16 cellular contexts compared by ENCODE assay signal in the genomic region with DNA sequence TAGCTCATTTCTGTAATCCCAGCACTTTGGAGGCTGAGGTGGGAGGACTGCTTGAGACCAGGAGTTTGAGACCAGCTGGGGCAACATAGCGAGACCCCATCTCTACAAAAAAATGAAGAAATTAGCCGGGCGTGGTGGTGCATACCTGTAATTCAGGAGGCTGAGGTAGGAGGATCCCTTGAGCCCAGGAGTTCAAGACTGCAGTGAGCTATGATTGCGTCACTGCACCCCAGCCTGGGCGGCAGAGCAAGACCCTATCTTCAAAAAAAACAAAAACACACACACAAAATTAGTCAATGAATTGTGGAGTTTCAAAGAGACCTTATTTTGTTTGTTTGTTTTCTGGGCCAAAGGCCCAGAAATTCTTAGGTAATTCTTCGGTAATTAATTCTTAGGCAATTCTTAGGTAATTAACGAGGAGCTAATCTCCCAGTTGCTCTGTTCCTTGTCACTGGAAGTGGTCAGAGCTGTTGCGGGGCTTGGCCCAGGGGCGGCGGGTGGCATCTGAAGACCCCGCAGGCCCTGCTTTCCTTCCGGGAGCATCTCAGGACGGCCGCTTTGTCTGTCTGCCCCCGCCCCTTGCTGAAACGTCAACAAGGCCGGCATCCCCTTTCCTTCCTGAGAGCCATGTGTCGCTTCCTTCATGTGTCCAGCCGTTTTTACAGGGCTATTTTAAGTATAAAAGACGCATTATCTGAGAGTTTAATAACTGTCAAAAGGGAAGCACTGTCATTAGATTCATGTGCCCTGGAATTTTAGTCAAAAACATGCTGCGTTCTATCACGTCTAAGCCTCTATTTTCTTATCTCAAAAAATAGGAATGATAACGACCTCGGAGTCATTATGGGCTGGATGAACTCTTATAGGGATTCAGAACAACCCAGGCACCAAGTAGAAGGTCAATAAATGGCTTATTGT.
DNase-seq lines count a peak whose midpoint lies in the region; ATAC-seq and TF ChIP-seq lines count a peak whose summit lies in the region.
"Had no signal": no experiment of that assay in that cellular context is flagged by ENCODE, and none has a peak within 500 bp of the region (broad histone marks: within the 10 kb centered on the region; RNA-seq: fewer than 3 reads in every experiment).

No MANE protein-coding gene starts in this region.

- H3K9me3 Mint-ChIP-seq in natural killer cell treated with Interleukin-12 subunit alpha and Interleukin-12 subunit beta and Interleukin-15 and Interleukin-18, amount 100 ng/mL, for 72 hours: no peaks in the 10 kb centered on the region
- no peaks in the 10 kb centered on the region for H3K9me3 Mint-ChIP-seq in natural killer cell
- H3K9me3 Mint-ChIP-seq in mesothelial cell of epicardium: peaks cover 5% of the 10 kb centered on the region
- H3K9me3 Mint-ChIP-seq in activated naive CD8-positive, alpha-beta T cell treated with anti-CD3 and anti-CD28 coated beads for 36 hours: peaks cover 5% of the 10 kb centered on the region
- H3K9me3 Mint-ChIP-seq: naive thymus-derived CD8-positive, alpha-beta T cell had no signal

- no peak for TF ChIP-seq CTCF in natural killer cell (IDR thresholded peaks at IDR 0.05)
- no peak for TF ChIP-seq CTCF in mesothelial cell of epicardium (IDR thresholded peaks at IDR 0.05; ENCODE audit: unreplicated experiment)

- H3K36me3 Mint-ChIP-seq in natural killer cell treated with Interleukin-12 subunit alpha and Interleukin-12 subunit beta and Interleukin-15 and Interleukin-18, amount 100 ng/mL, for 72 hours: no peaks in the 10 kb centered on the region
- H3K36me3 Mint-ChIP-seq in natural killer cell: no peaks in the 10 kb centered on the region
- H3K36me3 Mint-ChIP-seq in mesothelial cell of epicardium: peaks cover 16% of the 10 kb centered on the region
- peaks cover 18% of the 10 kb centered on the region for H3K36me3 Mint-ChIP-seq in activated naive CD8-positive, alpha-beta T cell treated with anti-CD3 and anti-CD28 coated beads for 36 hours

- no peak overlapping the region for H3K27ac Mint-ChIP-seq in natural killer cell treated with Interleukin-12 subunit alpha and Interleukin-12 subunit beta and Interleukin-15 and Interleukin-18, amount 100 ng/mL, for 72 hours
- H3K27ac Mint-ChIP-seq in natural killer cell (no peak overlapping the region), mesothelial cell of epicardium (peak overlapping the region; percentile 34)
- H3K27ac Mint-ChIP-seq in activated naive CD8-positive, alpha-beta T cell treated with anti-CD3 and anti-CD28 coated beads for 36 hours: no peak overlapping the region

- H3K9me3 ChIP-seq in SJCRH30 (replicated peaks): no peaks in the 10 kb centered on the region
- H3K9me3 ChIP-seq: suprapubic skin had no signal

- no peaks in the 10 kb centered on the region for H3K4me1 ChIP-seq in SJCRH30

- peaks cover 3% of the 10 kb centered on the region; the same call in 1 of the 2 replicates for H3K36me3 ChIP-seq in SJCRH30
- H3K36me3 ChIP-seq: suprapubic skin had no signal

- H3K27me3 Mint-ChIP-seq in natural killer cell treated with Interleukin-12 subunit alpha and Interleukin-12 subunit beta and Interleukin-15 and Interleukin-18, amount 100 ng/mL, for 72 hours: no peaks in the 10 kb centered on the region
- H3K27me3 Mint-ChIP-seq in natural killer cell (ENCODE audit: low read depth in 2 of 2): no peaks in the 10 kb centered on the region
- H3K27me3 Mint-ChIP-seq in mesothelial cell of epicardium (ENCODE audit: low read depth): no peaks in the 10 kb centered on the region
- no peaks in the 10 kb centered on the region for H3K27me3 Mint-ChIP-seq in activated naive CD8-positive, alpha-beta T cell treated with anti-CD3 and anti-CD28 coated beads for 36 hours
- H3K27me3 Mint-ChIP-seq: naive thymus-derived CD8-positive, alpha-beta T cell had no signal

- no peak overlapping the region for H3K27ac ChIP-seq in SJCRH30
- H3K27ac ChIP-seq: suprapubic skin, VCaP had no signal

- DNase-seq in natural killer cell treated with Interleukin-12 subunit alpha and Interleukin-12 subunit beta and Interleukin-15 and Interleukin-18, amount 100 ng/mL, for 72 hours (ENCODE audit: low spot score): peak; percentile 15
- DNase-seq in natural killer cell: no peak
- DNase-seq in foreskin melanocyte: peak; percentile 68
- no peak for DNase-seq in mesothelial cell of epicardium (ENCODE audit: low spot score in 2 of 2, unreplicated experiment in 2 of 2)
- no peak for DNase-seq in activated naive CD8-positive, alpha-beta T cell treated with anti-CD3 and anti-CD28 coated beads for 36 hours
- DNase-seq in SJCRH30: no peak
- DNase-seq: 8988T; naive thymus-derived CD8-positive, alpha-beta T cell; NCI-H1436; NCI-H524; SHP77 had no signal

- peaks cover 7 to 13% of the 10 kb centered on the region in 2 donors for H3K4me1 Mint-ChIP-seq in natural killer cell treated with Interleukin-12 subunit alpha and Interleukin-12 subunit beta and Interleukin-15 and Interleukin-18, amount 100 ng/mL, for 72 hours (ENCODE audit: low read depth in 2 of 2)
- H3K4me1 Mint-ChIP-seq in natural killer cell (peaks cover 20% of the 10 kb centered on the region in 2 donors), mesothelial cell of epicardium (peaks cover 35% of the 10 kb centered on the region)
- peaks cover 6% of the 10 kb centered on the region for H3K4me1 Mint-ChIP-seq in activated naive CD8-positive, alpha-beta T cell treated with anti-CD3 and anti-CD28 coated beads for 36 hours

- H3K4me3 Mint-ChIP-seq in natural killer cell treated with Interleukin-12 subunit alpha and Interleukin-12 subunit beta and Interleukin-15 and Interleukin-18, amount 100 ng/mL, for 72 hours: no peak overlapping the region
- no peak overlapping the region for H3K4me3 Mint-ChIP-seq in natural killer cell
- no peak overlapping the region for H3K4me3 Mint-ChIP-seq in mesothelial cell of epicardium
- no peak overlapping the region for H3K4me3 Mint-ChIP-seq in activated naive CD8-positive, alpha-beta T cell treated with anti-CD3 and anti-CD28 coated beads for 36 hours
- H3K4me3 Mint-ChIP-seq: naive thymus-derived CD8-positive, alpha-beta T cell had no signal

- intact Hi-C loops in natural killer cell (cut with micrococcal nuclease): no loop called here

- H3K27me3 ChIP-seq in SJCRH30: no peaks in the 10 kb centered on the region
- H3K27me3 ChIP-seq: suprapubic skin had no signal

- no peak for ATAC-seq in natural killer cell treated with Interleukin-12 subunit alpha and Interleukin-12 subunit beta and Interleukin-15 and Interleukin-18, amount 100 ng/mL, for 72 hours
- ATAC-seq in natural killer cell: no peak
- ATAC-seq in GM18870 (IDR thresholded peaks at IDR 0.05; ENCODE audit: unreplicated experiment): no peak
- no peak for ATAC-seq in HG02885 (IDR thresholded peaks at IDR 0.05; ENCODE audit: poor library complexity, unreplicated experiment)
- ATAC-seq: naive thymus-derived CD8-positive, alpha-beta T cell had no signal

- H3K4me3 ChIP-seq in SJCRH30: no peak overlapping the region
- H3K4me3 ChIP-seq: coronary artery, suprapubic skin had no signal

Comparison
In these comparisons a context has a peak if more than half of its experiments do, and no peak if none do; other contexts are left out.
1. DNase-seq: peak in natural killer cell treated with Interleukin-12 subunit alpha and Interleukin-12 subunit beta and Interleukin-15 and Interleukin-18, amount 100 ng/mL, for 72 hours (single experiment) and foreskin melanocyte (single experiment); none in natural killer cell (single experiment), mesothelial cell of epicardium (0 of 2), activated naive CD8-positive, alpha-beta T cell treated with anti-CD3 and anti-CD28 coated beads for 36 hours (single experiment) and SJCRH30 (0 of 2).